In genomic region chr11:76783294-76783900, GRCh38 we compare ENCODE assay signal across 8 cellular contexts. TPM values are rescaled to one million over a fixed set of nuclear protein-coding genes. Genes with fewer than 3 reads are reported as not detected.
DNase-seq lines count a peak whose midpoint lies in the region; ATAC-seq and TF ChIP-seq lines count a peak whose summit lies in the region.

TSKU (plus strand) TSS chr11:76783356; CDS start chr11:76795617, 12,261 bp downstream.

- H3K36me3 ChIP-seq in PC-9 (ENCODE audit: low read depth) (peaks cover 40% of the 10 kb centered on the region), mucosa of rectum (ENCODE audit: control insufficient read depth in 2 of 2, insufficient read depth in 2 of 2, low read length in 2 of 2) (no peaks in the 10 kb centered on the region), uterus (no peaks in the 10 kb centered on the region)

- peaks cover 31% of the 10 kb centered on the region for H4K20me1 ChIP-seq in PC-9 (ENCODE audit: insufficient read depth)

- peak within 1 kb of the TSS; percentile 94 for H3K4me3 ChIP-seq in PC-9
- H3K4me3 ChIP-seq in dorsolateral prefrontal cortex, result peak within 1 kb of the TSS; percentile 57 to 87 (median 78)
- peak within 1 kb of the TSS; percentile 85 to 87 for H3K4me3 ChIP-seq in mucosa of rectum (ENCODE audit: low read length in 2 of 2)
- H3K4me3 ChIP-seq in uterus, result peak within 1 kb of the TSS; percentile 58 to 96

- peaks cover 47% of the 10 kb centered on the region for H3K4me1 ChIP-seq in PC-9 (replicated peaks; ENCODE audit: insufficient read depth)
- peaks cover 41 to 48% of the 10 kb centered on the region in 2 donors for H3K4me1 ChIP-seq in mucosa of rectum (ENCODE audit: control insufficient read depth in 2 of 2, insufficient read depth in 2 of 2, low read length in 2 of 2)
- peaks cover 0 to 4% of the 10 kb centered on the region in 2 donors for H3K4me1 ChIP-seq in uterus

- ATAC-seq in GM21825 (IDR thresholded peaks at IDR 0.05; ENCODE audit: unreplicated experiment) (peak; percentile 22), HG02852 (IDR thresholded peaks at IDR 0.05; ENCODE audit: unreplicated experiment) (no peak), HG03135 (IDR thresholded peaks at IDR 0.05; ENCODE audit: unreplicated experiment) (no peak)

- TF ChIP-seq POLR2A in uterus (IDR thresholded peaks at IDR 0.05), result peak in 1 of 2 donors; percentile 46

- no peaks in the 10 kb centered on the region for H3K9me2 ChIP-seq in PC-9 (ENCODE audit: insufficient read depth)

- H3K27me3 ChIP-seq in PC-9 (ENCODE audit: insufficient read depth, low read depth), result no peaks in the 10 kb centered on the region
- no peaks in the 10 kb centered on the region for H3K27me3 ChIP-seq in dorsolateral prefrontal cortex
- H3K27me3 ChIP-seq in mucosa of rectum (ENCODE audit: control insufficient read depth in 2 of 2, insufficient read depth in 2 of 2, low read length in 2 of 2), result no peaks in the 10 kb centered on the region
- no peaks in the 10 kb centered on the region for H3K27me3 ChIP-seq in uterus

- H3K27ac ChIP-seq in PC-9 (peak within 1 kb of the TSS; percentile 85), dorsolateral prefrontal cortex (peak within 1 kb of the TSS in 54 of 59 donors; percentile 32 to 90 (median 72)), mucosa of rectum (ENCODE audit: low read depth in 2 of 2, low read length in 2 of 2) (peak within 1 kb of the TSS; percentile 85 to 93), uterus (peak within 1 kb of the TSS; percentile 93 to 99)

- peaks cover 85% of the 10 kb centered on the region for H3K79me2 ChIP-seq in PC-9 (ENCODE audit: low read depth)

- peaks cover 51% of the 10 kb centered on the region for H3F3A ChIP-seq in PC-9 (ENCODE audit: insufficient read depth, low read depth)

- TF ChIP-seq CTCF in PC-9 (conservative IDR thresholded peaks at IDR 0.05), result no peak
- TF ChIP-seq CTCF in dorsolateral prefrontal cortex (IDR thresholded peaks at IDR 0.05 in 54 of 56, conservative IDR thresholded peaks at IDR 0.05 in 2 of 56; ENCODE audit: low read depth in 1 of 56, partially characterized antibody in 56 of 56), result no peak
- no peak for TF ChIP-seq CTCF in uterus (IDR thresholded peaks at IDR 0.05)

- DNase-seq in PC-9 (no peak), dorsolateral prefrontal cortex (peak in 1 of 10 donors; percentile 14), uterus (peak in 1 of 2 donors; percentile 44), NCI-H1694 treated with DMSO at 0.1 percent for 48 hours (lab: John Stamatoyannopoulos, UW) (no peak)

- peak within 1 kb of the TSS; percentile 98 for H3K4me2 ChIP-seq in PC-9

- no TSS peak for BruUV-seq in PC-9 (replicated peaks; lab: Mats Ljungman, UMichigan)

- POLR2A ChIA-PET in PC-9 (lab: Charles Lee; ENCODE audit: unreplicated experiment), result interaction anchor here (1.3 kb wide), 1 partner anchor 13 kb away, joined by 24 read pairs; no protein-coding TSS in a partner anchor

- CTCF ChIA-PET in PC-9 (lab: Charles Lee), result no interaction called here

- H3K9ac ChIP-seq in mucosa of rectum (ENCODE audit: low read depth in 1 of 2, low read length in 2 of 2), result peak within 1 kb of the TSS; percentile 86 to 96

- peak within 1 kb of the TSS; percentile 70 for H2AFZ ChIP-seq in PC-9

- intact Hi-C loops in PC-9 (cut with micrococcal nuclease; ENCODE audit: unreplicated experiment), result loop anchor here (10.0 kb wide), 1 partner anchor 339 kb away; the partner anchor contains the start of gene EMSY
- intact Hi-C loops in dorsolateral prefrontal cortex (cut with DNase I), result no loop called here
- intact Hi-C loops in uterus (cut with DNase I; ENCODE audit: low total_unique reads), result no loop called here

- H3K9me3 ChIP-seq in PC-9 (ENCODE audit: insufficient read depth, low read depth) (no peaks in the 10 kb centered on the region), mucosa of rectum (ENCODE audit: control insufficient read depth in 2 of 2, low read length in 2 of 2) (no peaks in the 10 kb centered on the region), uterus (no peaks in the 10 kb centered on the region)

RNA-seq across cellular contexts. Expression of gene TSKU, which starts in this region (rescaled TPM):
- total RNA-seq in PC-9 (2021), result 89.3 and 99.4 TPM in 2 replicates
- 1 to 10 TPM; 1.3 to 8.5 (median 3.4) TPM for total RNA-seq in dorsolateral prefrontal cortex
- total RNA-seq in uterus, result 100 to 1,000 TPM in 1 of 4 donors, 10 to 100 TPM in 3; 19.4 to 108 (median 27.4) TPM
